ENCODE assay signal across 7 cellular contexts in genomic region chr11:13343931-13344717, GRCh38.
DNase-seq lines count a peak whose midpoint lies in the region; ATAC-seq, FAIRE-seq and TF ChIP-seq lines count a peak whose summit lies in the region.

No MANE protein-coding gene starts in this region.

- no peak overlapping the region for H3K4me3 ChIP-seq in HepG2 (replicated peaks in 1 of 3; ENCODE audit: insufficient read depth in 1 of 3, low read depth in 2 of 3, low read length in 3 of 3)

- CTCF ChIA-PET in HepG2 (lab: Yijun Ruan, JAX; ENCODE audit: low intra/inter-chr PET ratio, low total read pairs): interaction anchor here (0.9 to 1.8 kb wide), 4 partner anchors 9 to 161 kb away, joined by 3 to 16 read pairs (median 4); no protein-coding TSS in a partner anchor

- 21% methylated on average over 8 of the region's 10 CpGs for WGBS in HepG2 (ENCODE audit: low lambda C conversion rate)

- no peaks in the 10 kb centered on the region for H3K79me2 ChIP-seq in HepG2 (ENCODE audit: insufficient read depth, low read length)

- H2AFZ ChIP-seq in HepG2 (ENCODE audit: low read length): no peak overlapping the region

- POLR2A ChIA-PET in HepG2 (lab: Yijun Ruan, JAX): no interaction called here

- no peaks in the 10 kb centered on the region for H3K4me1 ChIP-seq in HepG2 (ENCODE audit: insufficient read depth, low read length)

- H3K27ac ChIP-seq in HepG2 (ENCODE audit: extremely low read length, insufficient read depth, low read length): no peak overlapping the region

- TF ChIP-seq EP300 in HepG2 (IDR thresholded peaks at IDR 0.05; ENCODE audit: low read depth in 2 of 2, low read length in 2 of 2) (no peak), HepG2 (CRISPR knock-in tag; IDR thresholded peaks at IDR 0.05; ENCODE audit: borderline replicate concordance) (no peak)

- no peak overlapping the region for H3K9ac ChIP-seq in HepG2 (ENCODE audit: insufficient read depth, low read depth, low read length)

- no peaks in the 10 kb centered on the region; the same call in 1 of the 2 replicates for H4K20me1 ChIP-seq in HepG2 (ENCODE audit: insufficient read depth, low read length)

- DNase-seq in GM13976 (ENCODE audit: low spot score): peak; percentile 74
- peak; percentile 57 for DNase-seq in NCI-H2227 treated with DMSO at 0.1 percent for 48 hours (lab: John Stamatoyannopoulos, UW)
- peak; percentile 46 for DNase-seq in activated CD4-positive, alpha-beta T cell treated with anti-CD3 and anti-CD28 coated beads for 1 hour
- DNase-seq in cerebellum (ENCODE audit: low spot score): peak; percentile 58
- DNase-seq in HepG2 (ENCODE audit: low spot score): peak; percentile 64
- DNase-seq in stimulated activated CD4-positive, alpha-beta T cell treated with anti-CD3 and anti-CD28 coated beads, TNF-alpha, amount 100 ng/mL, for 4 hours (ENCODE audit: low read depth in 3 of 3): peak; percentile 38 to 56 (median 38)

- H3K9me3 ChIP-seq in HepG2 (ENCODE audit: low read length): no peaks in the 10 kb centered on the region

- H3K36me3 ChIP-seq in HepG2 (replicated peaks in 1 of 2; ENCODE audit: control insufficient read depth in 1 of 2, insufficient read depth in 2 of 2, low read length in 2 of 2): no peaks in the 10 kb centered on the region

- TF ChIP-seq CTCF in GM13976 (IDR thresholded peaks at IDR 0.05; ENCODE audit: borderline replicate concordance, control extremely low read depth, extremely low read depth, insufficient read depth, missing control alignments): peak; percentile 74
- TF ChIP-seq CTCF in HepG2 (CRISPR knock-in tag; IDR thresholded peaks at IDR 0.05): peak; percentile 83

- no peak overlapping the region for H3K4me2 ChIP-seq in HepG2 (ENCODE audit: low read depth, low read length)

- no TSS peak for BruUV-seq in HepG2 (replicated peaks; lab: Mats Ljungman, UMichigan)

- intact Hi-C loops in HepG2 (cut with micrococcal nuclease; ENCODE audit: unreplicated experiment): loop anchor here (1.0 kb wide), 1 partner anchor 134 kb away; no protein-coding TSS in a partner anchor

- no peaks in the 10 kb centered on the region for H3K27me3 ChIP-seq in HepG2 (ENCODE audit: control insufficient read depth in 1 of 2, insufficient read depth in 2 of 2, low read length in 2 of 2)

- in situ Hi-C loops in GM13976 (cut with MboI; ENCODE audit: low sequenced_read_pairs, unreplicated experiment): loop anchor here (25.0 kb wide), 1 partner anchor 382 kb away; no protein-coding TSS in a partner anchor
- in situ Hi-C loops in HepG2 (cut with HindIII; ENCODE audit: extremely low pct_ligation_motif_present, low pct_unique_long_range_greater_than_20kb): loop anchor here (5.0 to 10.0 kb wide), 2 partner anchors 137 to 379 kb away; no protein-coding TSS in a partner anchor

- no peak for TF ChIP-seq RAD21 in HepG2 (CRISPR knock-in tag; IDR thresholded peaks at IDR 0.05)

- no peak for TF ChIP-seq POLR2A in HepG2 (IDR thresholded peaks at IDR 0.05; ENCODE audit: insufficient read depth in 1 of 2, low read depth in 2 of 2, low read length in 2 of 2)

- peak; percentile 52 for ATAC-seq in HG02973 (IDR thresholded peaks at IDR 0.05; ENCODE audit: unreplicated experiment)
- ATAC-seq in HepG2: peak; percentile 83

- FAIRE-seq in HepG2 (lab: Jason Lieb, UNC): peak; percentile 76

TF ChIP-seq in HepG2, 621 proteins besides CTCF, POLR2A, EP300 and RAD21:
- no peak for TF ChIP-seq ZNF292 (CRISPR knock-in tag; IDR thresholded peaks at IDR 0.05; ENCODE audit: borderline replicate concordance, low read depth)
- TF ChIP-seq ZNF362 (CRISPR knock-in tag; IDR thresholded peaks at IDR 0.05; ENCODE audit: borderline replicate concordance): peak; percentile 24; the same call in 1 of the 2 replicates
- peak; percentile 82 for TF ChIP-seq SMC3 (IDR thresholded peaks at IDR 0.05; ENCODE audit: low read length)
- peak; percentile 75 for TF ChIP-seq STAG1 (CRISPR knock-in tag; IDR thresholded peaks at IDR 0.05)
